1 cellular context compared by ENCODE assay signal in genomic region chr4:6687947-6688878, GRCh38.
TF ChIP-seq lines count a peak whose summit lies in the region.

No MANE protein-coding gene starts in this region.

TF ChIP-seq in HepG2, 621 proteins besides CTCF, POLR2A, EP300 and RAD21 (continues in another document):
- TF ChIP-seq DDIT3 (CRISPR knock-in tag; IDR thresholded peaks at IDR 0.05) (no peak), NR0B2 (CRISPR knock-in tag; IDR thresholded peaks at IDR 0.05) (no peak), ZNF790 (CRISPR knock-in tag; IDR thresholded peaks at IDR 0.05; ENCODE audit: borderline replicate concordance) (0 out of 2 replicates have a peak, but pooled peaks have one; percentile 79), ZBTB33 (CRISPR knock-in tag; IDR thresholded peaks at IDR 0.05) (peak; percentile 51; the same call in 1 of the 2 replicates), GLMP (CRISPR knock-in tag; IDR thresholded peaks at IDR 0.05; ENCODE audit: borderline replicate concordance) (no peak), HNRNPUL1 (IDR thresholded peaks at IDR 0.05; ENCODE audit: low read depth, low read length) (no peak), ZNF251 (CRISPR knock-in tag; IDR thresholded peaks at IDR 0.05) (no peak), TGIF2 (CRISPR knock-in tag; IDR thresholded peaks at IDR 0.05) (peak; percentile 58; the same call in 1 of the 2 replicates), ZNF256 (CRISPR knock-in tag; conservative IDR thresholded peaks at IDR 0.05) (no peak), ZNF773 (CRISPR knock-in tag; IDR thresholded peaks at IDR 0.05; ENCODE audit: borderline replicate concordance) (no peak), ZFP90 (CRISPR knock-in tag; IDR thresholded peaks at IDR 0.05; ENCODE audit: borderline replicate concordance) (no peak), HMGXB4 (CRISPR knock-in tag; IDR thresholded peaks at IDR 0.05; ENCODE audit: borderline replicate concordance in 1 of 2, low read depth in 1 of 2) (0 out of 4 replicates have a peak, but pooled peaks of 1 of the 2 experiments have one; percentile 22), SIN3B (IDR thresholded peaks at IDR 0.05; ENCODE audit: low read length) (no peak), SUZ12 (IDR thresholded peaks at IDR 0.05; ENCODE audit: low read depth, low read length) (no peak), FOXA3 (CRISPR knock-in tag; IDR thresholded peaks at IDR 0.05) (no peak), KAT8 (CRISPR knock-in tag; IDR thresholded peaks at IDR 0.05) (0 out of 2 replicates have a peak, but pooled peaks have one; percentile 4), ZFX (CRISPR knock-in tag; IDR thresholded peaks at IDR 0.05; ENCODE audit: low read depth) (peak; percentile 10; the same call in 1 of the 2 replicates), MAZ (IDR thresholded peaks at IDR 0.05; ENCODE audit: borderline replicate concordance, low read depth, low read length) (0 out of 2 replicates have a peak, but pooled peaks have one; percentile 21), MAZ (CRISPR knock-in tag; IDR thresholded peaks at IDR 0.05; ENCODE audit: low read depth) (no peak), ZNF276 (CRISPR knock-in tag; IDR thresholded peaks at IDR 0.05; ENCODE audit: low read depth) (no peak), PHF8 (CRISPR knock-in tag; IDR thresholded peaks at IDR 0.05) (no peak), DNMT1 (CRISPR knock-in tag; IDR thresholded peaks at IDR 0.05) (no peak), MIER2 (CRISPR knock-in tag; IDR thresholded peaks at IDR 0.05) (0 out of 2 replicates have a peak, but pooled peaks have one; percentile 12), ZSCAN22 (CRISPR knock-in tag; IDR thresholded peaks at IDR 0.05) (0 out of 2 replicates have a peak, but pooled peaks have one; percentile 37), STAG1 (CRISPR knock-in tag; IDR thresholded peaks at IDR 0.05) (peak; percentile 64), ZNF329 (CRISPR knock-in tag; IDR thresholded peaks at IDR 0.05; ENCODE audit: low read depth) (no peak), ZMYM4 (CRISPR knock-in tag; IDR thresholded peaks at IDR 0.05) (0 out of 2 replicates have a peak, but pooled peaks have one; percentile 2), CREM (IDR thresholded peaks at IDR 0.05) (no peak), CREM (CRISPR knock-in tag; IDR thresholded peaks at IDR 0.05) (no peak), ZNF501 (CRISPR knock-in tag; IDR thresholded peaks at IDR 0.05) (peak; percentile 64), ZNF589 (CRISPR knock-in tag; conservative IDR thresholded peaks at IDR 0.05) (no peak), ZNF121 (CRISPR knock-in tag; IDR thresholded peaks at IDR 0.05) (no peak), NFAT5 (CRISPR knock-in tag; IDR thresholded peaks at IDR 0.05) (no peak), HNF1B (CRISPR knock-in tag; IDR thresholded peaks at IDR 0.05) (0 out of 2 replicates have a peak, but pooled peaks have one; percentile 11), ZNF556 (CRISPR knock-in tag; IDR thresholded peaks at IDR 0.05; ENCODE audit: borderline replicate concordance) (peak; percentile 71; the same call in 1 of the 2 replicates), ZFP1 (CRISPR knock-in tag; IDR thresholded peaks at IDR 0.05) (no peak), THRA (CRISPR knock-in tag; IDR thresholded peaks at IDR 0.05; ENCODE audit: borderline replicate concordance) (0 out of 2 replicates have a peak, but pooled peaks have one; percentile 2), ZNF383 (CRISPR knock-in tag; IDR thresholded peaks at IDR 0.05; ENCODE audit: borderline replicate concordance) (peak; percentile 48; the same call in 1 of the 2 replicates), KDM5A (IDR thresholded peaks at IDR 0.05; ENCODE audit: borderline replicate concordance, low read length) (no peak), SALL2 (CRISPR knock-in tag; IDR thresholded peaks at IDR 0.05) (no peak), REPIN1 (CRISPR knock-in tag; IDR thresholded peaks at IDR 0.05; ENCODE audit: borderline replicate concordance, low read depth) (0 out of 2 replicates have a peak, but pooled peaks have one; percentile 20), ZKSCAN5 (CRISPR knock-in tag; IDR thresholded peaks at IDR 0.05) (0 out of 2 replicates have a peak, but pooled peaks have one; percentile 16), ZBTB38 (CRISPR knock-in tag; IDR thresholded peaks at IDR 0.05) (peak; percentile 90), ZNF746 (CRISPR knock-in tag; IDR thresholded peaks at IDR 0.05) (no peak), TEAD3 (CRISPR knock-in tag; optimal IDR thresholded peaks at IDR 0.05; ENCODE audit: borderline replicate concordance) (peak; percentile 4), ZBTB26 (CRISPR knock-in tag; IDR thresholded peaks at IDR 0.05; ENCODE audit: borderline replicate concordance) (0 out of 2 replicates have a peak, but pooled peaks have one; percentile 27), ZMAT3 (CRISPR knock-in tag; conservative IDR thresholded peaks at IDR 0.05) (peak; percentile 35; the same call in 1 of the 2 replicates), SMC3 (IDR thresholded peaks at IDR 0.05; ENCODE audit: low read length) (0 out of 2 replicates have a peak, but pooled peaks have one; percentile 30), ZNF343 (CRISPR knock-in tag; IDR thresholded peaks at IDR 0.05) (0 out of 2 replicates have a peak, but pooled peaks have one; percentile 65), ZNF292 (CRISPR knock-in tag; IDR thresholded peaks at IDR 0.05; ENCODE audit: borderline replicate concordance, low read depth) (peak; percentile 9; the same call in 1 of the 2 replicates)
